Comparison of ENCODE assay signal across 1 cellular context in genomic region chr18:8260319-8260718, GRCh38.
TF ChIP-seq lines count a peak whose summit lies in the region.

No MANE protein-coding gene starts in this region.

TF ChIP-seq in GM23338, 12 proteins besides CTCF, POLR2A, EP300 and RAD21 (continued from another document):
- TF ChIP-seq ZNF462 (CRISPR knock-in tag; IDR thresholded peaks at IDR 0.05) = no peak
- TF ChIP-seq CREB1 (CRISPR knock-in tag; IDR thresholded peaks at IDR 0.05; ENCODE audit: low read depth) = no peak
- no peak for TF ChIP-seq EZH2phosphoT487 (IDR thresholded peaks at IDR 0.05; ENCODE audit: unreplicated experiment)
- no peak for TF ChIP-seq POLR2AphosphoS5 (IDR thresholded peaks at IDR 0.05; ENCODE audit: low read depth)
- no peak for TF ChIP-seq ZNF114 (CRISPR knock-in tag; IDR thresholded peaks at IDR 0.05)
- TF ChIP-seq STAT1 (IDR thresholded peaks at IDR 0.05; ENCODE audit: unreplicated experiment) = no peak
- no peak for TF ChIP-seq NANOG (IDR thresholded peaks at IDR 0.05; ENCODE audit: borderline replicate concordance)
- TF ChIP-seq ZNF331 (CRISPR knock-in tag; IDR thresholded peaks at IDR 0.05; ENCODE audit: low read depth) = no peak
- TF ChIP-seq EZH2 (IDR thresholded peaks at IDR 0.05; ENCODE audit: low read depth, unreplicated experiment) = no peak
- TF ChIP-seq ETS1 (IDR thresholded peaks at IDR 0.05) = no peak
